Comparison of ENCODE assay signal across 1 cellular context in genomic region chr15:44711356-44712107, GRCh38.
TF ChIP-seq lines count a peak whose summit lies in the region.

B2M (plus strand) TSS chr15:44711517; CDS start chr15:44711547, 30 bp downstream.

TF ChIP-seq in GM12878, 131 proteins besides CTCF, POLR2A, EP300 and RAD21 (continued from another document and continues in another):
- TF ChIP-seq IRF5 (IDR thresholded peaks at IDR 0.05; ENCODE audit: borderline replicate concordance) (no peak), ZSCAN29 (IDR thresholded peaks at IDR 0.05) (no peak), MTA2 (IDR thresholded peaks at IDR 0.05; ENCODE audit: low read depth) (no peak), SIN3A (IDR thresholded peaks at IDR 0.05; ENCODE audit: low read depth, low read length) (peak; percentile 10; the same call in 1 of the 2 replicates), IKZF1 (conservative IDR thresholded peaks at IDR 0.05) (peak; percentile 47; the same call in 1 of the 2 replicates), PBX3 (IDR thresholded peaks at IDR 0.05; ENCODE audit: insufficient replicate concordance, low read depth, low read length) (peak; percentile 28), NR2C2 (IDR thresholded peaks at IDR 0.05; ENCODE audit: borderline replicate concordance, control insufficient read depth, insufficient read length, low read depth) (no peak), ESRRA (IDR thresholded peaks at IDR 0.05; ENCODE audit: low read length) (no peak), ASH2L (IDR thresholded peaks at IDR 0.05; ENCODE audit: borderline replicate concordance, low read depth) (no peak), SKIL (IDR thresholded peaks at IDR 0.05; ENCODE audit: low read depth, poor library complexity, severe bottlenecking) (peak; percentile 20), SPI1 (IDR thresholded peaks at IDR 0.05; ENCODE audit: borderline replicate concordance, insufficient read depth, low read depth, low read length) (no peak), HCFC1 (IDR thresholded peaks at IDR 0.05; ENCODE audit: low read length) (peak; percentile 49), CBX5 (IDR thresholded peaks at IDR 0.05; ENCODE audit: low read depth) (peak; percentile 43; the same call in 1 of the 2 replicates), BMI1 (IDR thresholded peaks at IDR 0.05; ENCODE audit: borderline replicate concordance) (no peak), GABPA (IDR thresholded peaks at IDR 0.05; ENCODE audit: low read depth) (no peak), TCF3 (IDR thresholded peaks at IDR 0.05; ENCODE audit: borderline replicate concordance, insufficient read depth, low read depth, low read length) (peak; percentile 93), KAT2A (conservative IDR thresholded peaks at IDR 0.05; ENCODE audit: control insufficient read depth, low read depth, low read length) (no peak), TBL1XR1 (IDR thresholded peaks at IDR 0.05; ENCODE audit: low read depth, low read length) (peak; percentile 70), CBX3 (IDR thresholded peaks at IDR 0.05; ENCODE audit: borderline replicate concordance, low read depth) (no peak), DPF2 (IDR thresholded peaks at IDR 0.05) (peak; percentile 45; the same call in 1 of the 2 replicates), TARDBP (IDR thresholded peaks at IDR 0.05; ENCODE audit: borderline replicate concordance) (no peak), NBN (IDR thresholded peaks at IDR 0.05) (peak; percentile 95), IKZF2 (IDR thresholded peaks at IDR 0.05) (peak; percentile 7 to 9; a peak in 2 of 4 replicates), ZNF217 (IDR thresholded peaks at IDR 0.05) (no peak), ZNF24 (IDR thresholded peaks at IDR 0.05) (no peak), NFIC (IDR thresholded peaks at IDR 0.05; ENCODE audit: low read depth, low read length) (peak; percentile 30; the same call in 1 of the 2 replicates), RB1 (IDR thresholded peaks at IDR 0.05; ENCODE audit: borderline replicate concordance) (peak; percentile 71; the same call in 1 of the 2 replicates), IRF3 (IDR thresholded peaks at IDR 0.05) (peak; percentile 79), FOXK2 (IDR thresholded peaks at IDR 0.05) (no peak), NR2F1 (conservative IDR thresholded peaks at IDR 0.05) (peak; percentile 38; the same call in 1 of the 2 replicates), MEF2A (IDR thresholded peaks at IDR 0.05; ENCODE audit: insufficient read depth, low read depth, low read length) (no peak), E2F4 (IDR thresholded peaks at IDR 0.05; ENCODE audit: low read depth, low read length) (peak; percentile 62), MYB (IDR thresholded peaks at IDR 0.05; ENCODE audit: borderline replicate concordance, low read depth, low read length) (no peak), WRNIP1 (IDR thresholded peaks at IDR 0.05; ENCODE audit: borderline replicate concordance, low read depth, low read length) (peak; percentile 85; the same call in 1 of the 2 replicates), NR2C1 (IDR thresholded peaks at IDR 0.05) (no peak), JUND (IDR thresholded peaks at IDR 0.05; ENCODE audit: low read depth, low read length) (no peak), NFYA (IDR thresholded peaks at IDR 0.05; ENCODE audit: borderline replicate concordance, low read depth, low read length) (peak; percentile 31; the same call in 1 of the 2 replicates), CREM (IDR thresholded peaks at IDR 0.05; ENCODE audit: low read depth) (peak; percentile 99), RCOR1 (conservative IDR thresholded peaks at IDR 0.05; ENCODE audit: low read depth, low read length) (0 out of 2 replicates have a peak, but pooled peaks have one; percentile 41), CEBPB (IDR thresholded peaks at IDR 0.05; ENCODE audit: borderline replicate concordance in 1 of 2, low read depth in 2 of 2, low read length in 2 of 2) (peak in 1 of 2 experiments; percentile 97; a peak in 1 of 4 replicates), HDGF (IDR thresholded peaks at IDR 0.05) (0 out of 2 replicates have a peak, but pooled peaks have one; percentile 32), LARP7 (IDR thresholded peaks at IDR 0.05) (peak; percentile 94), RELA (IDR thresholded peaks at IDR 0.05; ENCODE audit: borderline replicate concordance, partially characterized antibody) (peak; percentile 99), ZZZ3 (IDR thresholded peaks at IDR 0.05; ENCODE audit: control insufficient read depth, insufficient read length, low read depth) (no peak), ATF7 (IDR thresholded peaks at IDR 0.05; ENCODE audit: low read depth) (peak; percentile 45)
- TF ChIP-seq, protein P1, sequence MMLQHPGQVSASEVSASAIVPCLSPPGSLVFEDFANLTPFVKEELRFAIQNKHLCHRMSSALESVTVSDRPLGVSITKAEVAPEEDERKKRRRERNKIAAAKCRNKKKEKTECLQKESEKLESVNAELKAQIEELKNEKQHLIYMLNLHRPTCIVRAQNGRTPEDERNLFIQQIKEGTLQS (IDR thresholded peaks at IDR 0.05; ENCODE audit: borderline replicate concordance, extremely low read depth, low read depth, low read length) = no peak
- TF ChIP-seq, protein P2, sequence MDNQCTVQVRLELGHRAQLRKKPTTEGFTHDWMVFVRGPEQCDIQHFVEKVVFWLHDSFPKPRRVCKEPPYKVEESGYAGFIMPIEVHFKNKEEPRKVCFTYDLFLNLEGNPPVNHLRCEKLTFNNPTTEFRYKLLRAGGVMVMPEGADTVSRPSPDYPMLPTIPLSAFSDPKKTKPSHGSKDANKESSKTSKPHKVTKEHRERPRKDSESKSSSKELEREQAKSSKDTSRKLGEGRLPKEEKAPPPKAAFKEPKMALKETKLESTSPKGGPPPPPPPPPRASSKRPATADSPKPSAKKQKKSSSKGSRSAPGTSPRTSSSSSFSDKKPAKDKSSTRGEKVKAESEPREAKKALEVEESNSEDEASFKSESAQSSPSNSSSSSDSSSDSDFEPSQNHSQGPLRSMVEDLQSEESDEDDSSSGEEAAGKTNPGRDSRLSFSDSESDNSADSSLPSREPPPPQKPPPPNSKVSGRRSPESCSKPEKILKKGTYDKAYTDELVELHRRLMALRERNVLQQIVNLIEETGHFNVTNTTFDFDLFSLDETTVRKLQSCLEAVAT (IDR thresholded peaks at IDR 0.05) = peak; percentile 99
- TF ChIP-seq, protein P3, sequence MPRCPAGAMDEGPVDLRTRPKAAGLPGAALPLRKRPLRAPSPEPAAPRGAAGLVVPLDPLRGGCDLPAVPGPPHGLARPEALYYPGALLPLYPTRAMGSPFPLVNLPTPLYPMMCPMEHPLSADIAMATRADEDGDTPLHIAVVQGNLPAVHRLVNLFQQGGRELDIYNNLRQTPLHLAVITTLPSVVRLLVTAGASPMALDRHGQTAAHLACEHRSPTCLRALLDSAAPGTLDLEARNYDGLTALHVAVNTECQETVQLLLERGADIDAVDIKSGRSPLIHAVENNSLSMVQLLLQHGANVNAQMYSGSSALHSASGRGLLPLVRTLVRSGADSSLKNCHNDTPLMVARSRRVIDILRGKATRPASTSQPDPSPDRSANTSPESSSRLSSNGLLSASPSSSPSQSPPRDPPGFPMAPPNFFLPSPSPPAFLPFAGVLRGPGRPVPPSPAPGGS (IDR thresholded peaks at IDR 0.05; ENCODE audit: borderline replicate concordance, insufficient read depth, low read depth, low read length, poor library complexity, severe bottlenecking) = peak; percentile 62
- TF ChIP-seq, protein P4, sequence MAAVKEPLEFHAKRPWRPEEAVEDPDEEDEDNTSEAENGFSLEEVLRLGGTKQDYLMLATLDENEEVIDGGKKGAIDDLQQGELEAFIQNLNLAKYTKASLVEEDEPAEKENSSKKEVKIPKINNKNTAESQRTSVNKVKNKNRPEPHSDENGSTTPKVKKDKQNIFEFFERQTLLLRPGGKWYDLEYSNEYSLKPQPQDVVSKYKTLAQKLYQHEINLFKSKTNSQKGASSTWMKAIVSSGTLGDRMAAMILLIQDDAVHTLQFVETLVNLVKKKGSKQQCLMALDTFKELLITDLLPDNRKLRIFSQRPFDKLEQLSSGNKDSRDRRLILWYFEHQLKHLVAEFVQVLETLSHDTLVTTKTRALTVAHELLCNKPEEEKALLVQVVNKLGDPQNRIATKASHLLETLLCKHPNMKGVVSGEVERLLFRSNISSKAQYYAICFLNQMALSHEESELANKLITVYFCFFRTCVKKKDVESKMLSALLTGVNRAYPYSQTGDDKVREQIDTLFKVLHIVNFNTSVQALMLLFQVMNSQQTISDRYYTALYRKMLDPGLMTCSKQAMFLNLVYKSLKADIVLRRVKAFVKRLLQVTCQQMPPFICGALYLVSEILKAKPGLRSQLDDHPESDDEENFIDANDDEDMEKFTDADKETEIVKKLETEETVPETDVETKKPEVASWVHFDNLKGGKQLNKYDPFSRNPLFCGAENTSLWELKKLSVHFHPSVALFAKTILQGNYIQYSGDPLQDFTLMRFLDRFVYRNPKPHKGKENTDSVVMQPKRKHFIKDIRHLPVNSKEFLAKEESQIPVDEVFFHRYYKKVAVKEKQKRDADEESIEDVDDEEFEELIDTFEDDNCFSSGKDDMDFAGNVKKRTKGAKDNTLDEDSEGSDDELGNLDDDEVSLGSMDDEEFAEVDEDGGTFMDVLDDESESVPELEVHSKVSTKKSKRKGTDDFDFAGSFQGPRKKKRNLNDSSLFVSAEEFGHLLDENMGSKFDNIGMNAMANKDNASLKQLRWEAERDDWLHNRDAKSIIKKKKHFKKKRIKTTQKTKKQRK (IDR thresholded peaks at IDR 0.05; ENCODE audit: low read depth, low read length) = no peak
- TF ChIP-seq, protein P5, sequence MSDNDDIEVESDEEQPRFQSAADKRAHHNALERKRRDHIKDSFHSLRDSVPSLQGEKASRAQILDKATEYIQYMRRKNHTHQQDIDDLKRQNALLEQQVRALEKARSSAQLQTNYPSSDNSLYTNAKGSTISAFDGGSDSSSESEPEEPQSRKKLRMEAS (IDR thresholded peaks at IDR 0.05; ENCODE audit: low read depth, low read length) = peak; percentile 13
- TF ChIP-seq, protein P6, sequence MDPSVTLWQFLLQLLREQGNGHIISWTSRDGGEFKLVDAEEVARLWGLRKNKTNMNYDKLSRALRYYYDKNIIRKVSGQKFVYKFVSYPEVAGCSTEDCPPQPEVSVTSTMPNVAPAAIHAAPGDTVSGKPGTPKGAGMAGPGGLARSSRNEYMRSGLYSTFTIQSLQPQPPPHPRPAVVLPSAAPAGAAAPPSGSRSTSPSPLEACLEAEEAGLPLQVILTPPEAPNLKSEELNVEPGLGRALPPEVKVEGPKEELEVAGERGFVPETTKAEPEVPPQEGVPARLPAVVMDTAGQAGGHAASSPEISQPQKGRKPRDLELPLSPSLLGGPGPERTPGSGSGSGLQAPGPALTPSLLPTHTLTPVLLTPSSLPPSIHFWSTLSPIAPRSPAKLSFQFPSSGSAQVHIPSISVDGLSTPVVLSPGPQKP (IDR thresholded peaks at IDR 0.05; ENCODE audit: low read depth, low read length) = no peak; the same call in 1 of the 2 replicates
